In the genomic region with DNA sequence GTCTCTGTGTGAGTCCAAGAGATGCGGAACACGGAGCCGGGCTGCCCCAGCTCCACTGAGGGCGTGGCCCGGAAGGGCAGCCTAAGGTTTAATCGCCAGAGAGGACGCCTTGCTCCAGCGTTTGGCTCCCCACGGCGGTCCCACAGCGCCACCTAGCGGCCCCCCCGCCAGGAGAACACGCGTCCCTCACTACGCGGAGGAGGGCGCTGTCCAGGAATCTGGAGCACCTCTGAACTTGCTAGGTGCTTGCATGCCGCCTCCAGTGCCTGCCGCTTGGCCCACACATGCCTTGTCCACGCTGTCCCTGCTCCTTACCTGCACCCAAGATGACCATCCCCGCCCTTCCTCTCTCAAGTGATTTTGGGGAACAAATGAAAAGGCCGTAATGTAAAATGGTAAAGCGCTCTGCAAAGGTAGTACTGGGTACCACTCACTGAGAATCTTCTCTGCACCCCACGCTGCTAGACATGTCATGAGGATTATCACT, we compare ENCODE assay signal across 1 cellular context.
TF ChIP-seq lines count a peak whose summit lies in the region.

No MANE protein-coding gene starts in this region.

TF ChIP-seq in K562, 482 proteins besides CTCF, POLR2A, EP300 and RAD21 (continued from another document):
- TF ChIP-seq, protein P1, sequence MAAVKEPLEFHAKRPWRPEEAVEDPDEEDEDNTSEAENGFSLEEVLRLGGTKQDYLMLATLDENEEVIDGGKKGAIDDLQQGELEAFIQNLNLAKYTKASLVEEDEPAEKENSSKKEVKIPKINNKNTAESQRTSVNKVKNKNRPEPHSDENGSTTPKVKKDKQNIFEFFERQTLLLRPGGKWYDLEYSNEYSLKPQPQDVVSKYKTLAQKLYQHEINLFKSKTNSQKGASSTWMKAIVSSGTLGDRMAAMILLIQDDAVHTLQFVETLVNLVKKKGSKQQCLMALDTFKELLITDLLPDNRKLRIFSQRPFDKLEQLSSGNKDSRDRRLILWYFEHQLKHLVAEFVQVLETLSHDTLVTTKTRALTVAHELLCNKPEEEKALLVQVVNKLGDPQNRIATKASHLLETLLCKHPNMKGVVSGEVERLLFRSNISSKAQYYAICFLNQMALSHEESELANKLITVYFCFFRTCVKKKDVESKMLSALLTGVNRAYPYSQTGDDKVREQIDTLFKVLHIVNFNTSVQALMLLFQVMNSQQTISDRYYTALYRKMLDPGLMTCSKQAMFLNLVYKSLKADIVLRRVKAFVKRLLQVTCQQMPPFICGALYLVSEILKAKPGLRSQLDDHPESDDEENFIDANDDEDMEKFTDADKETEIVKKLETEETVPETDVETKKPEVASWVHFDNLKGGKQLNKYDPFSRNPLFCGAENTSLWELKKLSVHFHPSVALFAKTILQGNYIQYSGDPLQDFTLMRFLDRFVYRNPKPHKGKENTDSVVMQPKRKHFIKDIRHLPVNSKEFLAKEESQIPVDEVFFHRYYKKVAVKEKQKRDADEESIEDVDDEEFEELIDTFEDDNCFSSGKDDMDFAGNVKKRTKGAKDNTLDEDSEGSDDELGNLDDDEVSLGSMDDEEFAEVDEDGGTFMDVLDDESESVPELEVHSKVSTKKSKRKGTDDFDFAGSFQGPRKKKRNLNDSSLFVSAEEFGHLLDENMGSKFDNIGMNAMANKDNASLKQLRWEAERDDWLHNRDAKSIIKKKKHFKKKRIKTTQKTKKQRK (IDR thresholded peaks at IDR 0.05; ENCODE audit: borderline replicate concordance, low read depth, low read length), result no peak
- TF ChIP-seq GABPB1 (CRISPR knock-in tag; IDR thresholded peaks at IDR 0.05) (peak; percentile 85), ZNF384 (IDR thresholded peaks at IDR 0.05; ENCODE audit: low read depth, low read length) (no peak), RBM25 (IDR thresholded peaks at IDR 0.05; ENCODE audit: low read depth, low read length, severe bottlenecking) (no peak), CBX1 (IDR thresholded peaks at IDR 0.05; ENCODE audit: low read depth) (peak; percentile 70; the same call in 1 of the 2 replicates), SMARCE1 (IDR thresholded peaks at IDR 0.05) (peak; percentile 19; the same call in 1 of the 2 replicates), GABPB2 (CRISPR knock-in tag; conservative IDR thresholded peaks at IDR 0.05) (no peak), HNRNPL (IDR thresholded peaks at IDR 0.05; ENCODE audit: low read depth, low read length) (no peak), ZNF41 (CRISPR knock-in tag; conservative IDR thresholded peaks at IDR 0.05) (no peak), DMBX1 (CRISPR knock-in tag; IDR thresholded peaks at IDR 0.05; ENCODE audit: borderline replicate concordance) (no peak), SRSF9 (IDR thresholded peaks at IDR 0.05; ENCODE audit: borderline replicate concordance, low read depth, low read length) (no peak), FOXK2 (conservative IDR thresholded peaks at IDR 0.05 in 1 of 2, IDR thresholded peaks at IDR 0.05 in 1 of 2; ENCODE audit: low read depth in 2 of 2) (no peak), ZNF778 (CRISPR knock-in tag; IDR thresholded peaks at IDR 0.05) (no peak), STAT5B (CRISPR knock-in tag; IDR thresholded peaks at IDR 0.05) (no peak)
- TF ChIP-seq, protein P2, sequence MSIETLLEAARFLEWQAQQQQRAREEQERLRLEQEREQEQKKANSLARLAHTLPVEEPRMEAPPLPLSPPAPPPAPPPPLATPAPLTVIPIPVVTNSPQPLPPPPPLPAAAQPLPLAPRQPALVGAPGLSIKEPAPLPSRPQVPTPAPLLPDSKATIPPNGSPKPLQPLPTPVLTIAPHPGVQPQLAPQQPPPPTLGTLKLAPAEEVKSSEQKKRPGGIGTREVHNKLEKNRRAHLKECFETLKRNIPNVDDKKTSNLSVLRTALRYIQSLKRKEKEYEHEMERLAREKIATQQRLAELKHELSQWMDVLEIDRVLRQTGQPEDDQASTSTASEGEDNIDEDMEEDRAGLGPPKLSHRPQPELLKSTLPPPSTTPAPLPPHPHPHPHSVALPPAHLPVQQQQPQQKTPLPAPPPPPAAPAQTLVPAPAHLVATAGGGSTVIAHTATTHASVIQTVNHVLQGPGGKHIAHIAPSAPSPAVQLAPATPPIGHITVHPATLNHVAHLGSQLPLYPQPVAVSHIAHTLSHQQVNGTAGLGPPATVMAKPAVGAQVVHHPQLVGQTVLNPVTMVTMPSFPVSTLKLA (conservative IDR thresholded peaks at IDR 0.05), result peak; percentile 63 to 78; a peak in 3 of 4 replicates
- TF ChIP-seq, protein P3, sequence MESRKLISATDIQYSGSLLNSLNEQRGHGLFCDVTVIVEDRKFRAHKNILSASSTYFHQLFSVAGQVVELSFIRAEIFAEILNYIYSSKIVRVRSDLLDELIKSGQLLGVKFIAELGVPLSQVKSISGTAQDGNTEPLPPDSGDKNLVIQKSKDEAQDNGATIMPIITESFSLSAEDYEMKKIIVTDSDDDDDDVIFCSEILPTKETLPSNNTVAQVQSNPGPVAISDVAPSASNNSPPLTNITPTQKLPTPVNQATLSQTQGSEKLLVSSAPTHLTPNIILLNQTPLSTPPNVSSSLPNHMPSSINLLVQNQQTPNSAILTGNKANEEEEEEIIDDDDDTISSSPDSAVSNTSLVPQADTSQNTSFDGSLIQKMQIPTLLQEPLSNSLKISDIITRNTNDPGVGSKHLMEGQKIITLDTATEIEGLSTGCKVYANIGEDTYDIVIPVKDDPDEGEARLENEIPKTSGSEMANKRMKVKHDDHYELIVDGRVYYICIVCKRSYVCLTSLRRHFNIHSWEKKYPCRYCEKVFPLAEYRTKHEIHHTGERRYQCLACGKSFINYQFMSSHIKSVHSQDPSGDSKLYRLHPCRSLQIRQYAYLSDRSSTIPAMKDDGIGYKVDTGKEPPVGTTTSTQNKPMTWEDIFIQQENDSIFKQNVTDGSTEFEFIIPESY (CRISPR knock-in tag; IDR thresholded peaks at IDR 0.05), result peak; percentile 78
- TF ChIP-seq, protein P4, sequence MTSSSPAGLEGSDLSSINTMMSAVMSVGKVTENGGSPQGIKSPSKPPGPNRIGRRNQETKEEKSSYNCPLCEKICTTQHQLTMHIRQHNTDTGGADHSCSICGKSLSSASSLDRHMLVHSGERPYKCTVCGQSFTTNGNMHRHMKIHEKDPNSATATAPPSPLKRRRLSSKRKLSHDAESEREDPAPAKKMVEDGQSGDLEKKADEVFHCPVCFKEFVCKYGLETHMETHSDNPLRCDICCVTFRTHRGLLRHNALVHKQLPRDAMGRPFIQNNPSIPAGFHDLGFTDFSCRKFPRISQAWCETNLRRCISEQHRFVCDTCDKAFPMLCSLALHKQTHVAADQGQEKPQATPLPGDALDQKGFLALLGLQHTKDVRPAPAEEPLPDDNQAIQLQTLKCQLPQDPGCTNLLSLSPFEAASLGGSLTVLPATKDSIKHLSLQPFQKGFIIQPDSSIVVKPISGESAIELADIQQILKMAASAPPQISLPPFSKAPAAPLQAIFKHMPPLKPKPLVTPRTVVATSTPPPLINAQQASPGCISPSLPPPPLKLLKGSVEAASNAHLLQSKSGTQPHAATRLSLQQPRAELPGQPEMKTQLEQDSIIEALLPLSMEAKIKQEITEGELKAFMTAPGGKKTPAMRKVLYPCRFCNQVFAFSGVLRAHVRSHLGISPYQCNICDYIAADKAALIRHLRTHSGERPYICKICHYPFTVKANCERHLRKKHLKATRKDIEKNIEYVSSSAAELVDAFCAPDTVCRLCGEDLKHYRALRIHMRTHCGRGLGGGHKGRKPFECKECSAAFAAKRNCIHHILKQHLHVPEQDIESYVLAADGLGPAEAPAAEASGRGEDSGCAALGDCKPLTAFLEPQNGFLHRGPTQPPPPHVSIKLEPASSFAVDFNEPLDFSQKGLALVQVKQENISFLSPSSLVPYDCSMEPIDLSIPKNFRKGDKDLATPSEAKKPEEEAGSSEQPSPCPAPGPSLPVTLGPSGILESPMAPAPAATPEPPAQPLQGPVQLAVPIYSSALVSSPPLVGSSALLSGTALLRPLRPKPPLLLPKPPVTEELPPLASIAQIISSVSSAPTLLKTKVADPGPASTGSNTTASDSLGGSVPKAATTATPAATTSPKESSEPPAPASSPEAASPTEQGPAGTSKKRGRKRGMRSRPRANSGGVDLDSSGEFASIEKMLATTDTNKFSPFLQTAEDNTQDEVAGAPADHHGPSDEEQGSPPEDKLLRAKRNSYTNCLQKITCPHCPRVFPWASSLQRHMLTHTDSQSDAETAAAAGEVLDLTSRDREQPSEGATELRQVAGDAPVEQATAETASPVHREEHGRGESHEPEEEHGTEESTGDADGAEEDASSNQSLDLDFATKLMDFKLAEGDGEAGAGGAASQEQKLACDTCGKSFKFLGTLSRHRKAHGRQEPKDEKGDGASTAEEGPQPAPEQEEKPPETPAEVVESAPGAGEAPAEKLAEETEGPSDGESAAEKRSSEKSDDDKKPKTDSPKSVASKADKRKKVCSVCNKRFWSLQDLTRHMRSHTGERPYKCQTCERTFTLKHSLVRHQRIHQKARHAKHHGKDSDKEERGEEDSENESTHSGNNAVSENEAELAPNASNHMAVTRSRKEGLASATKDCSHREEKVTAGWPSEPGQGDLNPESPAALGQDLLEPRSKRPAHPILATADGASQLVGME (CRISPR knock-in tag; IDR thresholded peaks at IDR 0.05), result 0 out of 2 replicates have a peak, but pooled peaks have one; percentile 21
- TF ChIP-seq, protein P5, sequence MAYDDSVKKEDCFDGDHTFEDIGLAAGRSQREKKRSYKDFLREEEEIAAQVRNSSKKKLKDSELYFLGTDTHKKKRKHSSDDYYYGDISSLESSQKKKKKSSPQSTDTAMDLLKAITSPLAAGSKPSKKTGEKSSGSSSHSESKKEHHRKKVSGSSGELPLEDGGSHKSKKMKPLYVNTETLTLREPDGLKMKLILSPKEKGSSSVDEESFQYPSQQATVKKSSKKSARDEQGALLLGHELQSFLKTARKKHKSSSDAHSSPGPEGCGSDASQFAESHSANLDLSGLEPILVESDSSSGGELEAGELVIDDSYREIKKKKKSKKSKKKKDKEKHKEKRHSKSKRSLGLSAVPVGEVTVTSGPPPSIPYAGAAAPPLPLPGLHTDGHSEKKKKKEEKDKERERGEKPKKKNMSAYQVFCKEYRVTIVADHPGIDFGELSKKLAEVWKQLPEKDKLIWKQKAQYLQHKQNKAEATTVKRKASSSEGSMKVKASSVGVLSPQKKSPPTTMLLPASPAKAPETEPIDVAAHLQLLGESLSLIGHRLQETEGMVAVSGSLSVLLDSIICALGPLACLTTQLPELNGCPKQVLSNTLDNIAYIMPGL (CRISPR knock-in tag; IDR thresholded peaks at IDR 0.05), result 0 out of 2 replicates have a peak, but pooled peaks have one; percentile 21
- TF ChIP-seq, protein P6, sequence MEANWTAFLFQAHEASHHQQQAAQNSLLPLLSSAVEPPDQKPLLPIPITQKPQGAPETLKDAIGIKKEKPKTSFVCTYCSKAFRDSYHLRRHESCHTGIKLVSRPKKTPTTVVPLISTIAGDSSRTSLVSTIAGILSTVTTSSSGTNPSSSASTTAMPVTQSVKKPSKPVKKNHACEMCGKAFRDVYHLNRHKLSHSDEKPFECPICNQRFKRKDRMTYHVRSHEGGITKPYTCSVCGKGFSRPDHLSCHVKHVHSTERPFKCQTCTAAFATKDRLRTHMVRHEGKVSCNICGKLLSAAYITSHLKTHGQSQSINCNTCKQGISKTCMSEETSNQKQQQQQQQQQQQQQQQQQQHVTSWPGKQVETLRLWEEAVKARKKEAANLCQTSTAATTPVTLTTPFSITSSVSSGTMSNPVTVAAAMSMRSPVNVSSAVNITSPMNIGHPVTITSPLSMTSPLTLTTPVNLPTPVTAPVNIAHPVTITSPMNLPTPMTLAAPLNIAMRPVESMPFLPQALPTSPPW (CRISPR knock-in tag; IDR thresholded peaks at IDR 0.05), result peak; percentile 53; the same call in 1 of the 2 replicates
